In the genomic region with DNA sequence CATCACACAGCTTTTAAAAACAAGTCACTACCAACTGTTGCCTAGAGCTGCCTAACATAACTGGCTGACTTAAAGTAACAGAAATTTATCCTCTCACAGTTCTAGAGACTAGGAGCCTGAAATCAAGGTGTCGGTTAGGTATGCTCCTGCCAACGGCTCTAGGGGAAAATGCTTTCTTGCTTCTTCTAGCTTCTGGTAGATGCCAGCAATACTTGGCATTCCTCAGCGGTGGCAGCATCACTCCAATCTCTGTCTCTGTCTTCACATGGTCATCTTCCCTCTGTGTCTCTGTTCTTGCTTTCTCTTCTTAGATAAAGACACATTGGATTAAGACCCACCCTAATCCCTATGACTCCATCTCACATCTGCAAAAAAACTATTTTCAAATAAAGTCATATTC, we compare ENCODE assay signal across 23 cellular contexts. TPM values are rescaled to one million over a fixed set of nuclear protein-coding genes. Genes with fewer than 3 reads are reported as not detected.
"Had no signal": no experiment of that assay in that cellular context is flagged by ENCODE, and none has a peak within 500 bp of the region (broad histone marks: within the 10 kb centered on the region; RNA-seq: fewer than 3 reads in every experiment).

No MANE protein-coding gene starts in this region.

- DNase-seq: activated CD8-positive, alpha-beta memory T cell treated with anti-CD3 and anti-CD28 coated beads for 24 hours; activated naive CD4-positive, alpha-beta T cell treated with Interleukin-2 at 50 U/mL for 16 hours; activated naive CD8-positive, alpha-beta T cell treated with anti-CD3 and anti-CD28 coated beads for 36 hours; activated T-cell treated with anti-CD3 and anti-CD28 coated beads, Interleukin-2, amount 50 U/mL, for 48 hours; central memory CD4-positive, alpha-beta T cell; dermis blood vessel endothelial cell; effector memory CD8-positive, alpha-beta T cell; esophagus squamous epithelium; head of caudate nucleus; kidney; left ventricle myocardium inferior; midbrain; ovary; stimulated activated CD4-positive, alpha-beta T cell treated with anti-CD3 and anti-CD28 coated beads, Interleukin-4, amount 100 ng/mL, for 24 hours; stimulated activated naive CD4-positive, alpha-beta T cell treated with Interleukin-2 at 50 U/mL for 16 hours had no signal

- H3K4me3 ChIP-seq: esophagus squamous epithelium, gastroesophageal sphincter, left ventricle myocardium inferior, ovary, prostate gland, right atrium auricular region, thoracic aorta had no signal

- H3K27me3 ChIP-seq: ovary had no signal

- ATAC-seq: effector memory CD8-positive, alpha-beta T cell; gastroesophageal sphincter had no signal

- H3K36me3 ChIP-seq: esophagus squamous epithelium, gastroesophageal sphincter, left ventricle myocardium inferior, neutrophil, ovary, prostate gland, right atrium auricular region, thoracic aorta had no signal

- H3K9me3 ChIP-seq: esophagus squamous epithelium, neutrophil, ovary, prostate gland, thoracic aorta had no signal

- H3K4me1 ChIP-seq: prostate gland had no signal

- H3K27ac ChIP-seq: esophagus squamous epithelium, gastroesophageal sphincter, left ventricle myocardium inferior, neutrophil, ovary, prostate gland, right atrium auricular region, thoracic aorta had no signal

RNA-seq across cellular contexts. Expression of gene DMRTA2, which starts 51.5 kb away (rescaled TPM):
- total RNA-seq: astrocyte; dermis blood vessel endothelial cell; kidney; left ventricle myocardium inferior; lung microvascular endothelial cell; right atrium auricular region; T-helper 2 cell treated with Interferon-gamma antibody and Interleukin-4, amounts not matched to agents 100 ng/mL and 5 ng/mL, for 36 hours had no signal
- polyA plus RNA-seq: ovary had no signal
